7 cellular contexts compared by ENCODE assay signal in the genomic region with DNA sequence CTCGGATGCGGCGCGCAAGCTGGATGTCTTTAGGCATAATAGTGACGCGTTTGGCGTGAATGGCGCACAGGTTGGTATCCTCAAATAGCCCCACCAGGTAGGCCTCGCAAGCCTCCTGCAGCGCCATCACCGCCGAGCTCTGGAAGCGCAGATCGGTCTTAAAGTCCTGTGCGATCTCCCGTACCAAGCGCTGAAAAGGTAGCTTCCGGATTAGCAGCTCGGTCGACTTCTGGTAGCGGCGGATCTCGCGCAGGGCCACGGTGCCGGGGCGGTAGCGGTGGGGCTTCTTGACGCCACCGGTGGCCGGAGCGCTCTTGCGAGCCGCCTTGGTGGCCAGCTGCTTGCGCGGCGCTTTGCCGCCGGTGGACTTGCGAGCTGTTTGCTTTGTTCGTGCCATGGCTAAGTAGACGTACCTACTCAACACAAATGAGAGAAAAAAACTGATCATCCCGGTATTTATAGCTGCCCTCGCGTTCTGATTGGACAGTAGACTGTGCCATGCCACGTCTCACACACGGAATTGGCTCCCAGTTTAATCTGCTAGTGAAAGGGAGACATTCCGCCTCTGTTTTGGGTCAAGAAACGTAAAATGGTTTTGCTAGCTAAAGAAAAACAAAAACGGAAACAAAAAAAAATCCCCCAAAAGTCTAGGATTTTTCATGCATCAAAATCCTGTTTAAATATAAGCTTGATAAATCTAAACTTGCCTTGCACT. TPM values are rescaled to one million over a fixed set of nuclear protein-coding genes. Genes with fewer than 3 reads are reported as not detected.
A peak's percentile ranks its signal among the peaks of the same experiment; 100 is the strongest.
DNase-seq lines count a peak whose midpoint lies in the region; ATAC-seq and TF ChIP-seq lines count a peak whose summit lies in the region.

No MANE protein-coding gene starts in this region.

- H3K9me3 Mint-ChIP-seq in activated B cell treated with CpG ODN at 0.5 μM for 24 hours = no peaks in the 10 kb centered on the region
- no peaks in the 10 kb centered on the region for H3K9me3 Mint-ChIP-seq in central memory CD8-positive, alpha-beta T cell

- peak overlapping the region; percentile 95 for H3K27ac Mint-ChIP-seq in activated B cell treated with CpG ODN at 0.5 μM for 24 hours
- peak overlapping the region; percentile 95 for H3K27ac Mint-ChIP-seq in central memory CD8-positive, alpha-beta T cell (ENCODE audit: low read depth)

- no peaks in the 10 kb centered on the region for H3K36me3 ChIP-seq in kidney epithelial cell (ENCODE audit: control insufficient read depth, insufficient read depth, low read length)

- H3K36me3 Mint-ChIP-seq in activated B cell treated with CpG ODN at 0.5 μM for 24 hours (ENCODE audit: low read depth) = peaks cover 11% of the 10 kb centered on the region
- H3K36me3 Mint-ChIP-seq in central memory CD8-positive, alpha-beta T cell (ENCODE audit: insufficient read depth) = peaks cover 34% of the 10 kb centered on the region

- ATAC-seq in GM18502 (IDR thresholded peaks at IDR 0.05; ENCODE audit: poor library complexity, unreplicated experiment) = peak; percentile 56
- peak; percentile 54 for ATAC-seq in HG02938 (IDR thresholded peaks at IDR 0.05; ENCODE audit: unreplicated experiment)
- ATAC-seq in activated B cell treated with CpG ODN at 0.5 μM for 24 hours (ENCODE audit: low read depth) = peak; percentile 80
- peak; percentile 74 for ATAC-seq in central memory CD8-positive, alpha-beta T cell (replicated peaks; ENCODE audit: extremely low read depth, poor library complexity, severe bottlenecking)

- peaks cover 36% of the 10 kb centered on the region for H3K4me1 Mint-ChIP-seq in activated B cell treated with CpG ODN at 0.5 μM for 24 hours
- peaks cover 36% of the 10 kb centered on the region for H3K4me1 Mint-ChIP-seq in central memory CD8-positive, alpha-beta T cell

- TF ChIP-seq CTCF in activated B cell treated with CpG ODN at 0.5 μM for 24 hours (IDR thresholded peaks at IDR 0.05) (no peak), kidney epithelial cell (IDR thresholded peaks at IDR 0.05; ENCODE audit: insufficient read depth, low read length, poor library complexity, severe bottlenecking) (peak; percentile 48)

- peak overlapping the region; percentile 94 for H3K4me3 Mint-ChIP-seq in activated B cell treated with CpG ODN at 0.5 μM for 24 hours
- peak overlapping the region; percentile 93 for H3K4me3 Mint-ChIP-seq in central memory CD8-positive, alpha-beta T cell

- intact Hi-C loops in activated B cell treated with CpG ODN at 0.5 μM for 24 hours (cut with micrococcal nuclease) = loop anchor here (1.0 to 2.0 kb wide), 9 partner anchors 21 to 1845 kb away; a partner anchor contains a TSS

- H3K27me3 Mint-ChIP-seq in activated B cell treated with CpG ODN at 0.5 μM for 24 hours = no peaks in the 10 kb centered on the region
- H3K27me3 Mint-ChIP-seq in central memory CD8-positive, alpha-beta T cell = no peaks in the 10 kb centered on the region

- POLR2A ChIA-PET in activated B cell treated with CpG ODN at 0.5 μM for 24 hours (lab: Charles Lee) = interaction anchor here (0.5 to 16.6 kb wide), 52 partner anchors 8 to 1880 kb away, joined by 3 to 1167 read pairs (median 8); partner anchors contain the start of genes ZKSCAN8, ZNF165, ZNF184 and ZSCAN31

- H3K4me3 ChIP-seq in kidney epithelial cell (ENCODE audit: low read depth, low read length) = peak overlapping the region; percentile 81

- CTCF ChIA-PET in activated B cell treated with CpG ODN at 0.5 μM for 24 hours (lab: Charles Lee) = interaction anchor here (0.9 to 3.4 kb wide), 9 partner anchors 8 to 75 kb away, joined by 3 to 18 read pairs (median 7); a partner anchor contains a TSS

- DNase-seq in NCI-H1930 (lab: John Stamatoyannopoulos, UW) (peak; percentile 90 to 95), activated B cell treated with CpG ODN at 0.5 μM for 24 hours (peak; percentile 73), kidney epithelial cell (ENCODE audit: low read depth) (peak; percentile 85)
- DNase-seq in central memory CD8-positive, alpha-beta T cell (ENCODE audit: low spot score in 2 of 2) = peak; percentile 65 to 87
- DNase-seq in stimulated activated CD4-positive, alpha-beta T cell treated with anti-CD3 and anti-CD28 coated beads, Interleukin-2, amount 100 ng/mL, for 4 hours (ENCODE audit: low read depth) = peak; percentile 80

- H3K27me3 ChIP-seq in kidney epithelial cell (ENCODE audit: control insufficient read depth, insufficient read depth, low read length) = no peaks in the 10 kb centered on the region

RNA-seq across cellular contexts. Expression of gene OR2B2, which starts 40.1 kb away (rescaled TPM):
- not detected in 2 replicates for total RNA-seq in activated B cell treated with CpG ODN at 0.5 μM for 24 hours
- not detected in 2 replicates for total RNA-seq in kidney epithelial cell

Comparison
In these comparisons a context has a peak if more than half of its experiments do, and no peak if none do; other contexts are left out.
1. Peak in every context shown above with its lines: DNase-seq, ATAC-seq and H3K4me3 ChIP-seq.